10 cellular contexts compared by ENCODE assay signal in genomic region chr2:128444044-128444771, GRCh38.
DNase-seq lines count a peak whose midpoint lies in the region; ATAC-seq and TF ChIP-seq lines count a peak whose summit lies in the region.
"Had no signal": no experiment of that assay in that cellular context is flagged by ENCODE, and none has a peak within 500 bp of the region (broad histone marks: within the 10 kb centered on the region; RNA-seq: fewer than 3 reads in every experiment).

No MANE protein-coding gene starts in this region.

- H2BK120ac ChIP-seq in IMR-90 (ENCODE audit: low read depth, low read length) = no peak overlapping the region

- no peak for DNase-seq in IMR-90
- peak; percentile 31 for DNase-seq in RWPE2 (ENCODE audit: low spot score)
- peak; percentile 49 for DNase-seq in islet precursor cell
- peak; percentile 69 for DNase-seq in spleen
- no peak for DNase-seq in NCI-H187 treated with DMSO at 0.1 percent for 48 hours (lab: John Stamatoyannopoulos, UW)
- no peak for DNase-seq in superior temporal gyrus (ENCODE audit: extremely low spot score)
- no peak for DNase-seq in SIG-M5 treated with dmso at 0.1 percent for 504 hours (lab: John Stamatoyannopoulos, UW; ENCODE audit: unreplicated experiment)
- DNase-seq: CD4-positive, alpha-beta memory T cell; NCI-H2081 treated with DMSO at 0.1 percent for 48 hours; stimulated activated CD4-positive, alpha-beta T cell treated with anti-CD3 and anti-CD28 coated beads, Interleukin-15, amount 100 ng/mL, for 24 hours had no signal

- H2BK5ac ChIP-seq in IMR-90 (ENCODE audit: low read depth, low read length, poor library complexity, severe bottlenecking) = no peak overlapping the region

- no peak overlapping the region for H2AK9ac ChIP-seq in IMR-90 (replicated peaks; ENCODE audit: low read depth, low read length, poor library complexity)

- no peaks in the 10 kb centered on the region for H4K20me1 ChIP-seq in IMR-90 (ENCODE audit: insufficient read depth, low read length)

- H2AFZ ChIP-seq in IMR-90 (replicated peaks; ENCODE audit: low read length, poor library complexity) = peak overlapping the region; percentile 33

- dilution Hi-C loops in IMR-90 (cut with HindIII; ENCODE audit: low sequenced_read_pairs, unreplicated experiment) = no loop called here

- H2BK20ac ChIP-seq in IMR-90 (ENCODE audit: low read depth, low read length) = no peak overlapping the region

- intact Hi-C loops in IMR-90 (cut with micrococcal nuclease) = no loop called here
- intact Hi-C loops in spleen (cut with DNase I; ENCODE audit: low total_unique reads) = no loop called here

- no peak overlapping the region; the same call in 1 of the 2 replicates for H3K4ac ChIP-seq in IMR-90 (ENCODE audit: low read depth, low read length)

- CTCF ChIA-PET in IMR-90 (lab: Yijun Ruan, JAX) = no interaction called here

- no peaks in the 10 kb centered on the region for H3K79me1 ChIP-seq in IMR-90 (ENCODE audit: low read depth in 1 of 2, low read length in 2 of 2)

- H3K56ac ChIP-seq in IMR-90 (ENCODE audit: extremely low read depth, insufficient read depth, low read length) = no peak overlapping the region

- H3K4me2 ChIP-seq in IMR-90 (ENCODE audit: low read depth, low read length) = no peak overlapping the region

- POLR2A ChIA-PET in IMR-90 (lab: Charles Lee; ENCODE audit: unreplicated experiment) = no interaction called here

- peaks cover 2% of the 10 kb centered on the region; the same call in 1 of the 2 replicates for H3K27me3 ChIP-seq in IMR-90 (ENCODE audit: control insufficient read depth, insufficient read depth, low read length)
- H3K27me3 ChIP-seq in RWPE2 (ENCODE audit: insufficient read depth, poor library complexity, severe bottlenecking) = no peaks in the 10 kb centered on the region
- H3K27me3 ChIP-seq in spleen (replicated peaks in 1 of 7) = peaks cover 0 to 11% (median 0%) of the 10 kb centered on the region in 7 donors

- TF ChIP-seq CTCF in IMR-90 (conservative IDR thresholded peaks at IDR 0.05; ENCODE audit: low read depth, low read length) = no peak
- no peak for TF ChIP-seq CTCF in RWPE2 (IDR thresholded peaks at IDR 0.05; ENCODE audit: poor library complexity, severe bottlenecking)
- no peak for TF ChIP-seq CTCF in spleen (IDR thresholded peaks at IDR 0.05 in 8 of 11, conservative IDR thresholded peaks at IDR 0.05 in 3 of 11)

- H3K23ac ChIP-seq in IMR-90 (ENCODE audit: low read depth, low read length) = no peak overlapping the region

- WGBS in IMR-90 (ENCODE audit: extremely low coverage in 2 of 2, insufficient read length in 1 of 2), 2 experiments = 75% methylated on average over 3 of the region's 7 CpGs; no CpG with 5 or more reads in 1 of the 2 experiments
- 76 to 83% (median 80%) methylated on average over 5 to 7 of the region's 7 CpGs for WGBS in spleen, 5 donors

- H3K27ac ChIP-seq in IMR-90 (ENCODE audit: insufficient read depth, low read length) = no peak overlapping the region
- H3K27ac ChIP-seq in RWPE2 (ENCODE audit: poor library complexity, severe bottlenecking) = no peak overlapping the region
- peak overlapping the region in 5 of 8 donors; percentile 59 to 76 (median 69) for H3K27ac ChIP-seq in spleen

- TF ChIP-seq POLR2A in IMR-90 (IDR thresholded peaks at IDR 0.05; ENCODE audit: low read depth, low read length) (no peak), spleen (IDR thresholded peaks at IDR 0.05) (no peak)

- H4K5ac ChIP-seq in IMR-90 (ENCODE audit: low read depth, low read length) = no peak overlapping the region

- H3K9me3 ChIP-seq in IMR-90 (ENCODE audit: control insufficient read depth, insufficient read depth, low read length) = no peaks in the 10 kb centered on the region
- H3K9me3 ChIP-seq in RWPE2 (ENCODE audit: severe bottlenecking) = no peaks in the 10 kb centered on the region
- no peaks in the 10 kb centered on the region for H3K9me3 ChIP-seq in spleen

- H2BK15ac ChIP-seq in IMR-90 (ENCODE audit: low read depth, low read length) = no peak overlapping the region

- no peak overlapping the region for H4K91ac ChIP-seq in IMR-90 (ENCODE audit: insufficient read depth, low read depth, low read length)

- no peak overlapping the region for H3K18ac ChIP-seq in IMR-90 (ENCODE audit: low read depth, low read length)

- ATAC-seq in IMR-90 (ENCODE audit: low read depth) (no peak), RWPE2 (ENCODE audit: low read depth) (no peak)

- H3K36me3 ChIP-seq in IMR-90 (ENCODE audit: control insufficient read depth, insufficient read depth, low read length) (no peaks in the 10 kb centered on the region), RWPE2 (ENCODE audit: low read depth) (no peaks in the 10 kb centered on the region), spleen (no peaks in the 10 kb centered on the region)

- no peaks in the 10 kb centered on the region; the same call in 1 of the 2 replicates for H3K9me1 ChIP-seq in IMR-90 (ENCODE audit: insufficient read depth, low read length)

- in situ Hi-C loops in IMR-90 (cut with MboI; ENCODE audit: low sequenced_read_pairs) = no loop called here

- H3K4me1 ChIP-seq in IMR-90 (ENCODE audit: control insufficient read depth, insufficient read depth, low read length) = peaks cover 10% of the 10 kb centered on the region; the same call in 1 of the 2 replicates
- no peaks in the 10 kb centered on the region for H3K4me1 ChIP-seq in RWPE2 (ENCODE audit: insufficient read depth, poor library complexity, severe bottlenecking)
- H3K4me1 ChIP-seq in spleen = peaks cover 21 to 84% (median 59%) of the 10 kb centered on the region in 6 donors

- no peak overlapping the region for H4K8ac ChIP-seq in IMR-90 (ENCODE audit: low read depth in 2 of 2, low read length in 2 of 2)

- no peak overlapping the region for H3K14ac ChIP-seq in IMR-90 (replicated peaks; ENCODE audit: low read depth, low read length)

- no peak overlapping the region for H2AK5ac ChIP-seq in IMR-90 (ENCODE audit: low read depth, low read length)

- no peak overlapping the region for H3K9ac ChIP-seq in IMR-90 (ENCODE audit: low read depth, low read length)

- H3K4me3 ChIP-seq in IMR-90 (ENCODE audit: insufficient read depth, low read depth, low read length) = no peak overlapping the region
- no peak overlapping the region for H3K4me3 ChIP-seq in RWPE2 (ENCODE audit: severe bottlenecking)
- H3K4me3 ChIP-seq in spleen = no peak overlapping the region

- no peak for TF ChIP-seq RAD21 in IMR-90 (IDR thresholded peaks at IDR 0.05; ENCODE audit: low read length)

- no TSS peak for BruUV-seq in IMR-90 (replicated peaks; lab: Mats Ljungman, UMichigan)

TF ChIP-seq in IMR-90, 13 proteins besides CTCF, POLR2A, EP300 and RAD21:
- TF ChIP-seq MAZ (IDR thresholded peaks at IDR 0.05; ENCODE audit: borderline replicate concordance, low read depth, low read length) (no peak), RCOR1 (IDR thresholded peaks at IDR 0.05; ENCODE audit: insufficient replicate concordance, low read length) (no peak), ELK1 (IDR thresholded peaks at IDR 0.05; ENCODE audit: borderline replicate concordance, low read depth, low read length) (no peak), MAFK (IDR thresholded peaks at IDR 0.05; ENCODE audit: low read depth, low read length) (no peak), CEBPB (IDR thresholded peaks at IDR 0.05; ENCODE audit: low read depth, low read length) (no peak), CHD1 (IDR thresholded peaks at IDR 0.05; ENCODE audit: low read depth, low read length) (no peak), BHLHE40 (IDR thresholded peaks at IDR 0.05; ENCODE audit: low read depth, low read length) (no peak), SMC3 (IDR thresholded peaks at IDR 0.05; ENCODE audit: low read depth, low read length) (no peak), MXI1 (IDR thresholded peaks at IDR 0.05; ENCODE audit: borderline replicate concordance, low read depth, low read length) (no peak), USF2 (IDR thresholded peaks at IDR 0.05; ENCODE audit: low read depth, low read length) (no peak), NFE2L2 (IDR thresholded peaks at IDR 0.05; ENCODE audit: low read depth, low read length) (no peak)

Comparison
In these comparisons a context has a peak if more than half of its experiments do, and no peak if none do; other contexts are left out.
1. DNase-seq: peak in RWPE2 (single experiment), islet precursor cell (single experiment) and spleen (single experiment); none in IMR-90 (single experiment), NCI-H187 treated with DMSO at 0.1 percent for 48 hours (single experiment), superior temporal gyrus (single experiment) and SIG-M5 treated with dmso at 0.1 percent for 504 hours (single experiment).
2. H3K27ac ChIP-seq: peak in spleen (5 of 8); none in IMR-90 (single experiment) and RWPE2 (single experiment).